8 cellular contexts compared by ENCODE assay signal in genomic region chr7:26865094-26865388, GRCh38. TPM values are rescaled to one million over a fixed set of nuclear protein-coding genes. Genes with fewer than 3 reads are reported as not detected.
DNase-seq lines count a peak whose midpoint lies in the region; ATAC-seq and TF ChIP-seq lines count a peak whose summit lies in the region.

No MANE protein-coding gene starts in this region.

- peaks cover 15% of the 10 kb centered on the region for H3K4me1 Mint-ChIP-seq in activated CD8-positive, alpha-beta T cell treated with anti-CD3 and anti-CD28 coated beads for 36 hours (ENCODE audit: low read depth)

- peaks cover 39% of the 10 kb centered on the region for H3K27me3 Mint-ChIP-seq in activated CD8-positive, alpha-beta T cell treated with anti-CD3 and anti-CD28 coated beads for 36 hours

- H3K9me3 Mint-ChIP-seq in activated CD8-positive, alpha-beta T cell treated with anti-CD3 and anti-CD28 coated beads for 36 hours = peaks cover 3% of the 10 kb centered on the region

- CTCF ChIA-PET in activated CD8-positive, alpha-beta T cell treated with anti-CD3 and anti-CD28 coated beads for 36 hours (lab: Charles Lee) = no interaction called here

- no peak for TF ChIP-seq CTCF in AG10803 (conservative IDR thresholded peaks at IDR 0.05; ENCODE audit: low read length)
- TF ChIP-seq CTCF in activated CD8-positive, alpha-beta T cell treated with anti-CD3 and anti-CD28 coated beads for 36 hours (IDR thresholded peaks at IDR 0.05) = no peak

- peak overlapping the region; percentile 86 for H3K4me3 Mint-ChIP-seq in activated CD8-positive, alpha-beta T cell treated with anti-CD3 and anti-CD28 coated beads for 36 hours

- peak; percentile 32 for ATAC-seq in HG03135 (IDR thresholded peaks at IDR 0.05; ENCODE audit: unreplicated experiment)
- ATAC-seq in activated CD8-positive, alpha-beta T cell treated with anti-CD3 and anti-CD28 coated beads for 36 hours = peak; percentile 36

- POLR2A ChIA-PET in activated CD8-positive, alpha-beta T cell treated with anti-CD3 and anti-CD28 coated beads for 36 hours (lab: Charles Lee) = no interaction called here

- peak overlapping the region; percentile 83 for H3K27ac Mint-ChIP-seq in activated CD8-positive, alpha-beta T cell treated with anti-CD3 and anti-CD28 coated beads for 36 hours

- intact Hi-C loops in activated CD8-positive, alpha-beta T cell treated with anti-CD3 and anti-CD28 coated beads for 36 hours (cut with micrococcal nuclease) = no loop called here
- intact Hi-C loops in cardiac septum (cut with DNase I) = loop anchor here (10.0 kb wide), 1 partner anchor 490 kb away; no protein-coding TSS in a partner anchor

- in situ Hi-C loops in KBM-7 (cut with MboI; ENCODE audit: low pct_unique_long_range_greater_than_20kb, low sequenced_read_pairs) = no loop called here

- peak overlapping the region; percentile 59 for H3K4me3 ChIP-seq in AG10803 (ENCODE audit: low read length)

- DNase-seq in AG10803 (ENCODE audit: low read depth) (no peak), GM19238 (ENCODE audit: insufficient read length, low spot score) (peak; percentile 13), cardiac septum (ENCODE audit: low spot score) (peak; percentile 80), pulmonary artery endothelial cell (ENCODE audit: low read depth, low spot score) (peak; percentile 22), KBM-7 (no peak), MV-4-11 (lab: John Stamatoyannopoulos, UW) (no peak)
- no peak for DNase-seq in activated CD8-positive, alpha-beta T cell treated with anti-CD3 and anti-CD28 coated beads for 36 hours

- H3K36me3 Mint-ChIP-seq in activated CD8-positive, alpha-beta T cell treated with anti-CD3 and anti-CD28 coated beads for 36 hours (ENCODE audit: low read depth) = peaks cover 4% of the 10 kb centered on the region

RNA-seq across cellular contexts. Expression of gene SKAP2, which starts 0.7 kb away (rescaled TPM):
- 1 to 10 TPM; 7.0 to 8.1 TPM for total RNA-seq in activated CD8-positive, alpha-beta T cell treated with anti-CD3 and anti-CD28 coated beads for 36 hours
- total RNA-seq in cardiac septum = 4.3 TPM
- 6.7 and 15.1 TPM in 2 replicates for total RNA-seq in pulmonary artery endothelial cell

Comparison
In these comparisons a context has a peak if more than half of its experiments do, and no peak if none do; other contexts are left out.
1. DNase-seq: peak in GM19238 (single experiment), cardiac septum (single experiment) and pulmonary artery endothelial cell (single experiment); none in AG10803 (single experiment), activated CD8-positive, alpha-beta T cell treated with anti-CD3 and anti-CD28 coated beads for 36 hours (single experiment), KBM-7 (single experiment) and MV-4-11 (single experiment).